20 cellular contexts compared by ENCODE assay signal in the genomic region with DNA sequence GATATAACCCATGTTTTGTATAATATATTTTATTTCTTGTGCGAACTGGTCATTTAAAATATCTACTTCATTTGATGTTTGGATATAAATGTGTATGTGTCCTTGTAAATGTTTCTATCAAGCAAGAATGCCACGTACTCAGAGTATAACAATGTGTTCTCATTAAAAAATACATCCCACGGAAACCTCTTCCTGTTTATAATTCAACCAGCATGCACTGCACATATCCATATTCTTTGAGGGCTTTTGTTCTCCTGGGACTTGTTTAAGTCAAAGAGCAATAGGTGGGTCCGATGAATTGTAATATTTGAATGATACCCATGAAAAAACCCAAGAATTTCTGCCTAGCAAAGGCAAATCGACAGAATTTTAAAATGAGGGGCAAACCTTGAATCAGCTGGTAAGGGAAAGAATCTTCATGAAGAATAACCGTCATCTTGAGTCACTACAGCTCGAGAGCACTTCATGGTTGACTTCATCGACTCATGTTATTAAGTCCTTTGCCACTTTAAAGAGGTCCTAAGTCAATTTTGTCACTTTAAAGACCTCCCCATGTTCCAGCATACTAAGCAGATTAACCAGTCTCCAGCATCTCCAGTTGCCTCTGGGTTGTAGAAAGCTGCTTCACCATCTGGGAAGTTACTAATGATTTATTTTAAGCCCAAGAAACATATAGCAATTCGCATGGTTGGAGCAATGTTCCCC.
"Had no signal": no experiment of that assay in that cellular context is flagged by ENCODE, and none has a peak within 500 bp of the region (broad histone marks: within the 10 kb centered on the region; RNA-seq: fewer than 3 reads in every experiment).

No MANE protein-coding gene starts in this region.

- H3K36me3 ChIP-seq: adrenal gland, colonic mucosa, transverse colon, vagina had no signal

- H3K36me3 Mint-ChIP-seq: activated CD4-positive, alpha-beta memory T cell treated with anti-CD3 and anti-CD28 coated beads for 36 hours; activated CD8-positive, alpha-beta memory T cell treated with anti-CD3 and anti-CD28 coated beads, Interleukin-2, amount 10 ng/mL, durations not matched to agents 7 days and 5 days; natural killer cell treated with Interleukin-12 subunit alpha and Interleukin-12 subunit beta and Interleukin-15 and Interleukin-18, amount 100 ng/mL, for 72 hours had no signal

- H3K4me1 ChIP-seq: adrenal gland, colonic mucosa, transverse colon, vagina had no signal

- H3K9me3 ChIP-seq: adrenal gland, colonic mucosa, transverse colon, vagina had no signal

- H3K27ac ChIP-seq: adrenal gland, colonic mucosa, transverse colon, vagina had no signal

- DNase-seq: activated CD4-positive, alpha-beta memory T cell treated with anti-CD3 and anti-CD28 coated beads for 36 hours; activated CD4-positive, alpha-beta T cell treated with anti-CD3 and anti-CD28 coated beads for 1 hour; activated CD8-positive, alpha-beta memory T cell treated with anti-CD3 and anti-CD28 coated beads, Interleukin-2, amount 10 ng/mL, durations not matched to agents 7 days and 5 days; activated effector memory CD4-positive, alpha-beta T cell treated with Interleukin-2 at 50 U/mL for 16 hours; activated naive CD4-positive, alpha-beta T cell treated with anti-CD3 and anti-CD28 coated beads, Interleukin-2, amount 50 U/mL, for 16 hours; activated T-cell treated with anti-CD3 and anti-CD28 coated beads, Interleukin-2, amount 50 U/mL, for 24 hours; adrenal gland; caudate nucleus; colonic mucosa; hippocampal formation; mesendoderm; nucleus accumbens; small intestine; stimulated activated CD4-positive, alpha-beta T cell treated with anti-CD3 and anti-CD28 coated beads, Interleukin-4, amount 100 ng/mL, for 24 hours; stimulated activated naive CD4-positive, alpha-beta T cell treated with Interleukin-2 at 50 U/mL for 16 hours; substantia nigra; T-helper 9 cell; transverse colon had no signal

- H3K27ac Mint-ChIP-seq: activated CD4-positive, alpha-beta memory T cell treated with anti-CD3 and anti-CD28 coated beads for 36 hours; activated CD8-positive, alpha-beta memory T cell treated with anti-CD3 and anti-CD28 coated beads, Interleukin-2, amount 10 ng/mL, durations not matched to agents 7 days and 5 days; activated T-cell treated with anti-CD3 and anti-CD28 coated beads, Interleukin-2, amount 50 U/mL, for 24 hours; natural killer cell treated with Interleukin-12 subunit alpha and Interleukin-12 subunit beta and Interleukin-15 and Interleukin-18, amount 100 ng/mL, for 72 hours had no signal

- ATAC-seq: activated CD8-positive, alpha-beta memory T cell treated with anti-CD3 and anti-CD28 coated beads, Interleukin-2, amount 10 ng/mL, durations not matched to agents 7 days and 5 days; natural killer cell treated with Interleukin-12 subunit alpha and Interleukin-12 subunit beta and Interleukin-15 and Interleukin-18, amount 100 ng/mL, for 72 hours had no signal

- H3K4me3 ChIP-seq: adrenal gland, colonic mucosa, transverse colon, vagina had no signal

- H3K27me3 ChIP-seq: adrenal gland, colonic mucosa, transverse colon, vagina had no signal

- H3K4me3 Mint-ChIP-seq: activated CD4-positive, alpha-beta memory T cell treated with anti-CD3 and anti-CD28 coated beads for 36 hours; activated CD8-positive, alpha-beta memory T cell treated with anti-CD3 and anti-CD28 coated beads, Interleukin-2, amount 10 ng/mL, durations not matched to agents 7 days and 5 days; activated T-cell treated with anti-CD3 and anti-CD28 coated beads, Interleukin-2, amount 50 U/mL, for 24 hours; natural killer cell treated with Interleukin-12 subunit alpha and Interleukin-12 subunit beta and Interleukin-15 and Interleukin-18, amount 100 ng/mL, for 72 hours had no signal

- H3K4me1 Mint-ChIP-seq: activated CD8-positive, alpha-beta memory T cell treated with anti-CD3 and anti-CD28 coated beads, Interleukin-2, amount 10 ng/mL, durations not matched to agents 7 days and 5 days had no signal

- H3K9me3 Mint-ChIP-seq: activated CD4-positive, alpha-beta memory T cell treated with anti-CD3 and anti-CD28 coated beads for 36 hours; activated T-cell treated with anti-CD3 and anti-CD28 coated beads, Interleukin-2, amount 50 U/mL, for 24 hours; natural killer cell treated with Interleukin-12 subunit alpha and Interleukin-12 subunit beta and Interleukin-15 and Interleukin-18, amount 100 ng/mL, for 72 hours had no signal
